Comparison of ENCODE assay signal across 23 cellular contexts in genomic region chr13:30664689-30665088, GRCh38.
"Had no signal": no experiment of that assay in that cellular context is flagged by ENCODE, and none has a peak within 500 bp of the region (broad histone marks: within the 10 kb centered on the region; RNA-seq: fewer than 3 reads in every experiment).

No MANE protein-coding gene starts in this region.

- H2AFZ ChIP-seq: hepatocyte had no signal

- H3K4me3 ChIP-seq: hepatocyte, left ventricle myocardium inferior, ovary, psoas muscle, right atrium auricular region, tibial artery had no signal

- DNase-seq: activated naive CD4-positive, alpha-beta T cell treated with Interleukin-2 at 50 U/mL for 16 hours; activated naive CD8-positive, alpha-beta T cell treated with anti-CD3 and anti-CD28 coated beads for 36 hours; activated T-cell treated with anti-CD3 and anti-CD28 coated beads, Interleukin-2, amount 50 U/mL, for 4 hours; central memory CD4-positive, alpha-beta T cell; dermis blood vessel endothelial cell; effector CD8-positive, alpha-beta T cell; foreskin keratinocyte; glutamatergic neuron; immature natural killer cell; left ventricle myocardium inferior; midbrain; ovary; psoas muscle; stimulated activated CD4-positive, alpha-beta T cell treated with anti-CD3 and anti-CD28 coated beads, Interleukin-12 subunit alpha, Interleukin-12 subunit beta, amount 100 ng/mL, for 4 hours; stimulated activated CD4-positive, alpha-beta T cell treated with anti-CD3 and anti-CD28 coated beads, Interleukin-4, amount 100 ng/mL, for 4 hours; T-helper 17 cell; tibial artery had no signal

- H3K27me3 ChIP-seq: foreskin keratinocyte, hepatocyte, neutrophil, ovary, right atrium auricular region, tibial artery had no signal

- H3K36me3 ChIP-seq: left ventricle myocardium inferior, neutrophil, ovary, right atrium auricular region had no signal

- H3K9me3 Mint-ChIP-seq: activated naive CD8-positive, alpha-beta T cell treated with anti-CD3 and anti-CD28 coated beads for 36 hours; activated T-cell treated with anti-CD3 and anti-CD28 coated beads, Interleukin-2, amount 50 U/mL, for 4 hours; immature natural killer cell; natural killer cell treated with Interleukin-12 subunit alpha and Interleukin-12 subunit beta and Interleukin-15 and Interleukin-18, amount 100 ng/mL, for 72 hours; stimulated activated naive CD8-positive, alpha-beta T cell treated with anti-CD3 and anti-CD28 coated beads, Interleukin-15, Interleukin-2, amounts not matched to agents 100 ng/mL and 50 ng/mL, for 24 hours had no signal

- H3K4me3 Mint-ChIP-seq: activated naive CD8-positive, alpha-beta T cell treated with anti-CD3 and anti-CD28 coated beads for 36 hours; activated T-cell treated with anti-CD3 and anti-CD28 coated beads, Interleukin-2, amount 50 U/mL, for 4 hours; immature natural killer cell; natural killer cell treated with Interleukin-12 subunit alpha and Interleukin-12 subunit beta and Interleukin-15 and Interleukin-18, amount 100 ng/mL, for 72 hours; stimulated activated naive CD8-positive, alpha-beta T cell treated with anti-CD3 and anti-CD28 coated beads, Interleukin-15, Interleukin-2, amounts not matched to agents 100 ng/mL and 50 ng/mL, for 24 hours; T-helper 17 cell had no signal

- H3K4me2 ChIP-seq: hepatocyte had no signal

- H3K36me3 Mint-ChIP-seq: natural killer cell treated with Interleukin-12 subunit alpha and Interleukin-12 subunit beta and Interleukin-15 and Interleukin-18, amount 100 ng/mL, for 72 hours had no signal

- H3K79me2 ChIP-seq: hepatocyte had no signal

- H3K4me1 Mint-ChIP-seq: activated naive CD8-positive, alpha-beta T cell treated with anti-CD3 and anti-CD28 coated beads for 36 hours; T-helper 17 cell had no signal

- H3K27ac Mint-ChIP-seq: activated naive CD8-positive, alpha-beta T cell treated with anti-CD3 and anti-CD28 coated beads for 36 hours; immature natural killer cell; natural killer cell treated with Interleukin-12 subunit alpha and Interleukin-12 subunit beta and Interleukin-15 and Interleukin-18, amount 100 ng/mL, for 72 hours; stimulated activated naive CD8-positive, alpha-beta T cell treated with anti-CD3 and anti-CD28 coated beads, Interleukin-15, Interleukin-2, amounts not matched to agents 100 ng/mL and 50 ng/mL, for 24 hours; T-helper 17 cell had no signal

- H3K9me3 ChIP-seq: left ventricle myocardium inferior, neutrophil, ovary, psoas muscle, right atrium auricular region, tibial artery had no signal

- H3K27me3 Mint-ChIP-seq: activated naive CD8-positive, alpha-beta T cell treated with anti-CD3 and anti-CD28 coated beads for 36 hours; natural killer cell treated with Interleukin-12 subunit alpha and Interleukin-12 subunit beta and Interleukin-15 and Interleukin-18, amount 100 ng/mL, for 72 hours; stimulated activated naive CD8-positive, alpha-beta T cell treated with anti-CD3 and anti-CD28 coated beads, Interleukin-15, Interleukin-2, amounts not matched to agents 100 ng/mL and 50 ng/mL, for 24 hours; T-helper 17 cell had no signal

- H3K27ac ChIP-seq: foreskin keratinocyte, left ventricle myocardium inferior, ovary, psoas muscle, right atrium auricular region, tibial artery, VCaP had no signal

- H3K4me1 ChIP-seq: foreskin keratinocyte had no signal
